In the genomic region with DNA sequence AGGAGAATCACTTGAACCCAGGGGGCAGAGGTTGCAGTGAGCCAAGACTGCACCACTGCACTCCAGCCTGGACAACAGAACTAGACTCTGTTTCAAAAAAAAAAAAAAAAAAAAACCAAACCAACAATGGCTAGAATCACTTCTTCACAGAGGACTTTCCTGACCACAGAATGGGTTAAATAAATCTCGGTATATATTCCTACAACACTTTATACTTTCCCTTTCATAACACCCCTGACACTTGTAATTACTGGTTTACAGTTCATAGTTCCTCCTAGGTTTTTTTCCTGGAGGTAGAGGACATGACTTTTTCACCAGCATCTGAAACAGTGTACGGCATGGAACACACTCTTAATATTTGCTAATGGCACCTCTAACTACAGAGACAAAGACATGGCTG, we compare ENCODE assay signal across 1 cellular context.
TF ChIP-seq lines count a peak whose summit lies in the region.

No MANE protein-coding gene starts in this region.

TF ChIP-seq in GM23338, 12 proteins besides CTCF, POLR2A, EP300 and RAD21:
- no peak for TF ChIP-seq ETS1 (IDR thresholded peaks at IDR 0.05)
- TF ChIP-seq ZNF114 (CRISPR knock-in tag; IDR thresholded peaks at IDR 0.05), result no peak
- TF ChIP-seq EZH2phosphoT487 (IDR thresholded peaks at IDR 0.05; ENCODE audit: unreplicated experiment), result no peak
- no peak for TF ChIP-seq NANOG (IDR thresholded peaks at IDR 0.05; ENCODE audit: borderline replicate concordance)
